Comparison of ENCODE assay signal across 16 cellular contexts in genomic region chr19:30434797-30435594, GRCh38.
DNase-seq lines count a peak whose midpoint lies in the region; ATAC-seq, FAIRE-seq and TF ChIP-seq lines count a peak whose summit lies in the region.
"Had no signal": no experiment of that assay in that cellular context is flagged by ENCODE, and none has a peak within 500 bp of the region (broad histone marks: within the 10 kb centered on the region; RNA-seq: fewer than 3 reads in every experiment).

No MANE protein-coding gene starts in this region.

- H3K9me1 ChIP-seq in K562 (ENCODE audit: control insufficient read depth, insufficient read depth, low read length) = no peaks in the 10 kb centered on the region

- H3K27ac ChIP-seq in HEK293 (ENCODE audit: extremely low read depth, low read depth, low read length) = no peak overlapping the region
- no peak overlapping the region for H3K27ac ChIP-seq in K562 (ENCODE audit: extremely low read depth, low read depth, low read length)
- H3K27ac ChIP-seq: C4-2B had no signal

- DNase-seq in D721Med (ENCODE audit: insufficient read length, low spot score) = no peak
- DNase-seq in K562 (ENCODE audit: extremely low read depth in 1 of 4, low spot score in 3 of 4) = no peak
- DNase-seq in urothelium cell line (ENCODE audit: low spot score) = no peak
- no peak for DNase-seq in kidney tubule cell (ENCODE audit: low spot score)
- no peak for DNase-seq in UCSD-AML1 (lab: John Stamatoyannopoulos, UW; ENCODE audit: unreplicated experiment)
- DNase-seq: BE2C; CD8-positive, alpha-beta T cell; COR-L47; DND-41; GDM1; KG1 had no signal

- H4K20me1 ChIP-seq in K562 (replicated peaks; ENCODE audit: control insufficient read depth, insufficient read depth, low read length) = no peaks in the 10 kb centered on the region

- no peak for TF ChIP-seq RAD21 in K562 (CRISPR knock-in tag; conservative IDR thresholded peaks at IDR 0.05 in 1 of 2, IDR thresholded peaks at IDR 0.05 in 1 of 2)

- no peak overlapping the region for H3K4me2 ChIP-seq in K562 (ENCODE audit: insufficient read depth, low read length)

- H3K27me3 ChIP-seq in K562 (ENCODE audit: control insufficient read depth in 2 of 2, insufficient read depth in 2 of 2, low read length in 2 of 2) = no peaks in the 10 kb centered on the region; a peak in 1 of 5 replicates
- H3K27me3 ChIP-seq: BE2C had no signal

- CTCF ChIA-PET in HEK293 (lab: Yijun Ruan, JAX) (no interaction called here), K562 (lab: Yijun Ruan, JAX; ENCODE audit: low intra/inter-chr PET ratio) (no interaction called here)

- H3K4me1 ChIP-seq in HEK293 (ENCODE audit: control insufficient read depth, insufficient read depth, low read length) (peaks cover 6% of the 10 kb centered on the region; the same call in 1 of the 2 replicates), K562 (replicated peaks in 1 of 2; ENCODE audit: control insufficient read depth in 2 of 2, insufficient read depth in 2 of 2, low read length in 2 of 2) (no peaks in the 10 kb centered on the region)
- H3K4me1 ChIP-seq: BE2C had no signal

- H3K4me3 ChIP-seq in HEK293 (ENCODE audit: low read depth, low read length) = no peak overlapping the region
- H3K4me3 ChIP-seq in K562 = no peak overlapping the region

- no peaks in the 10 kb centered on the region for H3K79me2 ChIP-seq in K562 (ENCODE audit: control insufficient read depth, insufficient read depth, low read length)

- intact Hi-C loops in K562 (cut with micrococcal nuclease) = no loop called here

- no peak for TF ChIP-seq CTCF in D721Med (IDR thresholded peaks at IDR 0.05; ENCODE audit: insufficient read depth, missing control alignments)
- no peak for TF ChIP-seq CTCF in HEK293 (tag by site-specific recombination; IDR thresholded peaks at IDR 0.05)
- TF ChIP-seq CTCF in K562 (IDR thresholded peaks at IDR 0.05 in 2 of 3, conservative IDR thresholded peaks at IDR 0.05 in 1 of 3; ENCODE audit: insufficient read depth in 2 of 3, low read depth in 1 of 3, low read length in 3 of 3) = no peak

- in situ Hi-C loops in K562 (cut with MboI) = no loop called here

- WGBS in K562 (ENCODE audit: insufficient coverage, low coverage, missing lambda C conversion rate) = 0% methylated on average over 4 of the region's 4 CpGs

- no peak for TF ChIP-seq POLR2A in K562 (conservative IDR thresholded peaks at IDR 0.05)

- H2AFZ ChIP-seq in K562 (ENCODE audit: low read depth, low read length) = no peak overlapping the region

- no peak overlapping the region for H3K9ac ChIP-seq in K562 (ENCODE audit: insufficient read depth in 1 of 2, low read depth in 2 of 2, low read length in 2 of 2)

- BruUV-seq in K562 (replicated peaks; lab: Mats Ljungman, UMichigan) = no TSS peak

- FAIRE-seq in D721Med (lab: Jason Lieb, UNC) (peak; percentile 71), K562 (lab: Jason Lieb, UNC) (no peak), urothelium cell line (lab: Jason Lieb, UNC) (peak; percentile 99)
- FAIRE-seq: A204.1, H54 had no signal

- POLR2A ChIA-PET in HEK293 (lab: Yijun Ruan, JAX) = no interaction called here
- POLR2A ChIA-PET in K562 (lab: Yijun Ruan, JAX) = no interaction called here

- TF ChIP-seq EP300 in K562 (IDR thresholded peaks at IDR 0.05; ENCODE audit: low read length) = no peak

- ATAC-seq in K562 (no peak), GM18858 (IDR thresholded peaks at IDR 0.05; ENCODE audit: unreplicated experiment) (no peak)
- ATAC-seq: CD8-positive, alpha-beta T cell had no signal

- no peaks in the 10 kb centered on the region; the same call in 1 of the 2 replicates for H3K9me3 ChIP-seq in HEK293 (ENCODE audit: control insufficient read depth, insufficient read depth, low read depth, low read length)
- no peaks in the 10 kb centered on the region for H3K9me3 ChIP-seq in K562 (replicated peaks; ENCODE audit: control insufficient read depth, insufficient read depth, low read depth, low read length)
- H3K9me3 ChIP-seq: BE2C had no signal

- no peaks in the 10 kb centered on the region; a peak in 1 of 3 replicates for H3K36me3 ChIP-seq in HEK293 (ENCODE audit: control insufficient read depth in 2 of 2, insufficient read depth in 1 of 2, low read length in 2 of 2)
- no peaks in the 10 kb centered on the region for H3K36me3 ChIP-seq in K562 (ENCODE audit: control insufficient read depth, insufficient read depth, low read length)
- H3K36me3 ChIP-seq: BE2C had no signal

TF ChIP-seq in HEK293, 187 proteins besides CTCF, POLR2A, EP300 and RAD21 (continues in another document):
- TF ChIP-seq PRDM10 (tag by site-specific recombination; IDR thresholded peaks at IDR 0.05) (no peak), ZNF426 (tag by site-specific recombination; IDR thresholded peaks at IDR 0.05) (no peak), ZNF645 (tag by site-specific recombination; IDR thresholded peaks at IDR 0.05) (peak; percentile 81), ZIC2 (tag by site-specific recombination; IDR thresholded peaks at IDR 0.05) (no peak)

TF ChIP-seq in K562, 482 proteins besides CTCF, POLR2A, EP300 and RAD21:
- TF ChIP-seq KDM1A (IDR thresholded peaks at IDR 0.05) = peak; percentile 59 to 66; a peak in 3 of 4 replicates
- 0 out of 4 replicates have a peak, but pooled peaks of 1 of the 2 experiments have one; percentile 32 for TF ChIP-seq HDAC1 (IDR thresholded peaks at IDR 0.05)
- TF ChIP-seq CTBP1 (IDR thresholded peaks at IDR 0.05; ENCODE audit: borderline replicate concordance) = peak; percentile 78
- no peak for TF ChIP-seq ZNF12 (CRISPR knock-in tag; IDR thresholded peaks at IDR 0.05)
- TF ChIP-seq HSF4 (CRISPR knock-in tag; IDR thresholded peaks at IDR 0.05; ENCODE audit: borderline replicate concordance) = no peak
- no peak for TF ChIP-seq ATF1 (CRISPR knock-in tag; IDR thresholded peaks at IDR 0.05)
- peak; percentile 61 for TF ChIP-seq ATF1 (tag; IDR thresholded peaks at IDR 0.05)
- no peak for TF ChIP-seq NFE2L1 (tag; IDR thresholded peaks at IDR 0.05; ENCODE audit: borderline replicate concordance, low read depth)
- no peak for TF ChIP-seq SMARCA4 (IDR thresholded peaks at IDR 0.05)
